In genomic region chr9:85163415-85163814, GRCh38 we compare ENCODE assay signal across 21 cellular contexts.
"Had no signal": no experiment of that assay in that cellular context is flagged by ENCODE, and none has a peak within 500 bp of the region (broad histone marks: within the 10 kb centered on the region; RNA-seq: fewer than 3 reads in every experiment).

No MANE protein-coding gene starts in this region.

- H2AFZ ChIP-seq: neural progenitor cell had no signal

- DNase-seq: activated B cell treated with CpG ODN at 0.5 μM for 24 hours; activated CD4-positive, alpha-beta T cell treated with anti-CD3 and anti-CD28 coated beads for 36 hours; activated CD4-positive, alpha-beta T cell treated with anti-CD3 and anti-CD28 coated beads, Interleukin-2, amount 50 U/mL, for 4 hours; activated CD8-positive, alpha-beta memory T cell treated with anti-CD3 and anti-CD28 coated beads for 24 hours; activated CD8-positive, alpha-beta memory T cell treated with anti-CD3 and anti-CD28 coated beads, Interleukin-2, amount 50 U/mL, for 4 hours; activated naive CD4-positive, alpha-beta T cell; activated T-cell treated with anti-CD3 and anti-CD28 coated beads, Interleukin-2, amount 50 U/mL, for 4 hours; adrenal gland; lower lobe of right lung; naive B cell; stimulated activated CD4-positive, alpha-beta T cell treated with anti-CD3 and anti-CD28 coated beads, Interleukin-4, amount 100 ng/mL, for 24 hours; stimulated activated naive CD4-positive, alpha-beta T cell treated with Interleukin-2 at 50 U/mL for 16 hours; substantia nigra; tibial artery had no signal

- H3K4me1 Mint-ChIP-seq: activated B cell treated with CpG ODN at 0.5 μM for 24 hours; activated CD4-positive, alpha-beta T cell treated with anti-CD3 and anti-CD28 coated beads for 36 hours; naive B cell; neural progenitor cell had no signal

- H3K27ac Mint-ChIP-seq: activated B cell treated with CpG ODN at 0.5 μM for 24 hours; activated CD4-positive, alpha-beta T cell treated with anti-CD3 and anti-CD28 coated beads for 36 hours; activated naive CD8-positive, alpha-beta T cell; activated T-helper 2 cell treated with anti-CD3 and anti-CD28 coated beads, Interferon-gamma antibody, Interleukin-2, Interleukin-4, amounts not matched to agents 10 μg/mL and 5 μg/mL and 100 μg/mL, durations not matched to agents 14 hours and 24 hours and 36 hours; naive B cell; neural progenitor cell; progenitor cell of endocrine pancreas; T-helper 1 cell treated with Interleukin-12 subunit alpha and Interleukin-12 subunit beta and Interleukin-4 antibody, amounts not matched to agents 30 μg/mL and 1 μg/mL, for 36 hours had no signal

- H3K9me3 ChIP-seq: adrenal gland, tibial artery had no signal

- H3K4me1 ChIP-seq: adrenal gland, ascending aorta, lower lobe of right lung, tibial artery had no signal

- H3K36me3 Mint-ChIP-seq: activated naive CD8-positive, alpha-beta T cell; naive B cell; neural progenitor cell had no signal

- H3K4me3 ChIP-seq: adrenal gland, ascending aorta, cardiac muscle cell, lower lobe of right lung, neural progenitor cell, tibial artery had no signal

- H3K4me2 ChIP-seq: neural progenitor cell had no signal

- H3K27ac ChIP-seq: adrenal gland, ascending aorta, cardiac muscle cell, lower lobe of right lung, neural progenitor cell, tibial artery had no signal

- H3K9me3 Mint-ChIP-seq: activated B cell treated with CpG ODN at 0.5 μM for 24 hours; activated T-cell treated with anti-CD3 and anti-CD28 coated beads, Interleukin-2, amount 50 U/mL, for 4 hours; activated T-helper 2 cell treated with anti-CD3 and anti-CD28 coated beads, Interferon-gamma antibody, Interleukin-2, Interleukin-4, amounts not matched to agents 10 μg/mL and 5 μg/mL and 100 μg/mL, durations not matched to agents 14 hours and 24 hours and 36 hours; T-helper 1 cell treated with Interleukin-12 subunit alpha and Interleukin-12 subunit beta and Interleukin-4 antibody, amounts not matched to agents 30 μg/mL and 1 μg/mL, for 36 hours had no signal

- H3K27me3 Mint-ChIP-seq: activated B cell treated with CpG ODN at 0.5 μM for 24 hours; activated CD4-positive, alpha-beta T cell treated with anti-CD3 and anti-CD28 coated beads for 36 hours; naive B cell; progenitor cell of endocrine pancreas had no signal

- H3K27me3 ChIP-seq: adrenal gland, ascending aorta, cardiac muscle cell, neural progenitor cell, tibial artery had no signal

- H3K36me3 ChIP-seq: adrenal gland, ascending aorta, cardiac muscle cell, lower lobe of right lung, neural progenitor cell, tibial artery had no signal

- H3K4me3 Mint-ChIP-seq: activated B cell treated with CpG ODN at 0.5 μM for 24 hours; activated CD4-positive, alpha-beta T cell treated with anti-CD3 and anti-CD28 coated beads for 36 hours; activated naive CD8-positive, alpha-beta T cell; activated T-cell treated with anti-CD3 and anti-CD28 coated beads, Interleukin-2, amount 50 U/mL, for 4 hours; naive B cell; neural progenitor cell; T-helper 1 cell treated with Interleukin-12 subunit alpha and Interleukin-12 subunit beta and Interleukin-4 antibody, amounts not matched to agents 30 μg/mL and 1 μg/mL, for 36 hours had no signal

- H3K9ac ChIP-seq: neural progenitor cell had no signal
